In genomic region chr11:22780914-22781593, GRCh38 we compare ENCODE assay signal across 10 cellular contexts. TPM values are rescaled to one million over a fixed set of nuclear protein-coding genes. Genes with fewer than 3 reads are reported as not detected.
DNase-seq lines count a peak whose midpoint lies in the region; ATAC-seq and TF ChIP-seq lines count a peak whose summit lies in the region.
"Had no signal": no experiment of that assay in that cellular context is flagged by ENCODE, and none has a peak within 500 bp of the region (broad histone marks: within the 10 kb centered on the region; RNA-seq: fewer than 3 reads in every experiment).

No MANE protein-coding gene starts in this region.

- ATAC-seq in GM19324 (IDR thresholded peaks at IDR 0.05; ENCODE audit: low FRiP score, unreplicated experiment) (peak; percentile 92), HG02973 (IDR thresholded peaks at IDR 0.05; ENCODE audit: unreplicated experiment) (peak; percentile 68)

- H3K27me3 ChIP-seq in tibial artery (no peaks in the 10 kb centered on the region), MG63 (0 out of 2 replicates have a peak, but pooled peaks cover 2% of the 10 kb centered on the region)

- in situ Hi-C loops in ACHN (cut with HindIII; ENCODE audit: low pct_ligation_motif_present, low pct_unique_long_range_greater_than_20kb, low sequenced_read_pairs) = no loop called here

- no peak overlapping the region for H3K27ac ChIP-seq in tibial artery

- H3K9me3 ChIP-seq in tibial artery = no peaks in the 10 kb centered on the region
- no peaks in the 10 kb centered on the region for H3K9me3 ChIP-seq in MG63

- TF ChIP-seq CTCF in tibial artery (IDR thresholded peaks at IDR 0.05) = no peak

- DNase-seq in DMS53 treated with DMSO at 0.1 percent for 48 hours (lab: John Stamatoyannopoulos, UW; ENCODE audit: unreplicated experiment) (peak; percentile 42), NCI-H748 (lab: John Stamatoyannopoulos, UW; ENCODE audit: unreplicated experiment) (peak; percentile 89), tibial artery (no peak), ACHN (no peak), germinal center (ENCODE audit: low spot score) (no peak), MG63 (no peak)
- DNase-seq: CD4-positive, alpha-beta T cell; IMR-90 had no signal

- no peaks in the 10 kb centered on the region for H3K4me1 ChIP-seq in tibial artery

- intact Hi-C loops in tibial artery (cut with DNase I; ENCODE audit: low total_unique reads) = no loop called here

- H3K4me3 ChIP-seq in tibial artery (no peak overlapping the region), MG63 (no peak overlapping the region)

- H3K36me3 ChIP-seq in tibial artery = no peaks in the 10 kb centered on the region
- no peaks in the 10 kb centered on the region for H3K36me3 ChIP-seq in MG63

RNA-seq across cellular contexts. Expression of gene SVIP, which starts 48.5 kb away (rescaled TPM):
- 4.2 and 23.0 TPM in 2 replicates for total RNA-seq in MG63 (2014; rRNA removed; shearing (Covaris generic); ENCODE audit: low replicate concordance)

Comparison
In these comparisons a context has a peak if more than half of its experiments do, and no peak if none do; other contexts are left out.
1. DNase-seq: peak in DMS53 treated with DMSO at 0.1 percent for 48 hours (single experiment) and NCI-H748 (single experiment); none in tibial artery (0 of 2), ACHN (single experiment), germinal center (single experiment) and MG63 (single experiment).